ENCODE assay signal across 9 cellular contexts in the genomic region with DNA sequence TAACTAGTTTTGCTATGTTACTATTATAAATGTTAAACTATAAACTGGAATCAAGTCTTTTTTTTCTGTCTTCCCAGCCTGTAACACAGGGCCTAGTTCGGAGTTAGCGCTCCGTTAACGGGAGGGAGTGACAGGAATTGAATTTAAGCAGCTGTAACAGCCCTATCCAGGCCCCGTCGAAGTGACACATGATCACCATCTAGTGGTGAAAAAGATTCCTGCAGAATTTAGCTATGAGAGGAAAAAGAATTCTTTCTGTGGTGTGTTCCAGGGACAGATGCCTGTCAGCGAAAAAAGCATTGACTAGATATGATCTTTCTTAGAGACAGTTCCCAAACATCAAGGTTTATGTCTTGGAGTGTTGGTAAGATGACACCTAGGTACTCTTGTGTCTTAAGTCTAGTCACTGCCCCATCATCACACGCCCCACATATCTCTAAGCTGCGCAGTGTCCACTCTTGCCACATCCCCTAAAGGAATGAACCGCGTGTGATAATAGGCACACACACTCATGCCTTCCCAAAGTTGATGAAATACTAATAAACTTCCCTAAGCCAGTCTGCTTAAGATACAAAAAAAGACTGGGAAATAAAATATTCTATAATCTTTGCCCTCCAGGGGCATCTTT. TPM values are rescaled to one million over a fixed set of nuclear protein-coding genes. Genes with fewer than 3 reads are reported as not detected.
A peak's percentile ranks its signal among the peaks of the same experiment; 100 is the strongest.
DNase-seq lines count a peak whose midpoint lies in the region; ATAC-seq and TF ChIP-seq lines count a peak whose summit lies in the region.
"Had no signal": no experiment of that assay in that cellular context is flagged by ENCODE, and none has a peak within 500 bp of the region (broad histone marks: within the 10 kb centered on the region; RNA-seq: fewer than 3 reads in every experiment).

No MANE protein-coding gene starts in this region.

- 0 out of 2 replicates have a peak, but pooled peaks cover 8% of the 10 kb centered on the region for H4K20me1 ChIP-seq in BLaER1

- TF ChIP-seq POLR2A in Peyer's patch (IDR thresholded peaks at IDR 0.05) = no peak

- H3K27me3 ChIP-seq in BLaER1 = peaks cover 41% of the 10 kb centered on the region
- H3K27me3 ChIP-seq in Peyer's patch = no peaks in the 10 kb centered on the region
- H3K27me3 ChIP-seq in heart right ventricle = peaks cover 0 to 10% (median 0%) of the 10 kb centered on the region in 7 donors
- H3K27me3 ChIP-seq: SJSA1 had no signal

- H3K27me3 Mint-ChIP-seq in activated naive CD8-positive, alpha-beta T cell treated with anti-CD3 and anti-CD28 coated beads, Interleukin-2, amount 50 U/mL, for 24 hours = no peaks in the 10 kb centered on the region

- peak overlapping the region; percentile 84 for H3K4me2 ChIP-seq in BLaER1

- H3K4me1 Mint-ChIP-seq in activated naive CD8-positive, alpha-beta T cell treated with anti-CD3 and anti-CD28 coated beads, Interleukin-2, amount 50 U/mL, for 24 hours = peaks cover 31% of the 10 kb centered on the region

- H3K27ac Mint-ChIP-seq in activated naive CD8-positive, alpha-beta T cell treated with anti-CD3 and anti-CD28 coated beads, Interleukin-2, amount 50 U/mL, for 24 hours = no peak overlapping the region

- in situ Hi-C loops in KBM-7 (cut with MboI; ENCODE audit: low pct_unique_long_range_greater_than_20kb, low sequenced_read_pairs) = no loop called here

- ATAC-seq in GM18502 (IDR thresholded peaks at IDR 0.05; ENCODE audit: poor library complexity, unreplicated experiment) (peak; percentile 53), heart right ventricle (peak; percentile 48 to 83 (median 70)), GM19467 (IDR thresholded peaks at IDR 0.05; ENCODE audit: unreplicated experiment) (no peak)
- peak; percentile 72 for ATAC-seq in activated naive CD8-positive, alpha-beta T cell treated with anti-CD3 and anti-CD28 coated beads, Interleukin-2, amount 50 U/mL, for 24 hours

- no peak overlapping the region for H3K27ac ChIP-seq in BLaER1
- H3K27ac ChIP-seq in Peyer's patch = peak overlapping the region in 1 of 4 donors; percentile 3
- H3K27ac ChIP-seq in heart right ventricle = peak overlapping the region in 8 of 10 donors; percentile 59 to 95 (median 91)
- H3K27ac ChIP-seq: SJSA1 had no signal

- WGBS in heart right ventricle, 2 donors = 16 to 18% methylated on average over 11 of the region's 11 CpGs

- H3K36me3 ChIP-seq in BLaER1 (no peaks in the 10 kb centered on the region), Peyer's patch (no peaks in the 10 kb centered on the region), heart right ventricle (no peaks in the 10 kb centered on the region)
- H3K36me3 ChIP-seq: SJSA1 had no signal

- peak; percentile 62 to 68 (median 66) for TF ChIP-seq CTCF in Peyer's patch (IDR thresholded peaks at IDR 0.05)
- TF ChIP-seq CTCF in heart right ventricle (IDR thresholded peaks at IDR 0.05) = peak; percentile 63 to 82 (median 76)
- peak; percentile 72 for TF ChIP-seq CTCF in retinal pigment epithelial cell (conservative IDR thresholded peaks at IDR 0.05; ENCODE audit: low read depth, low read length)

- peaks cover 4% of the 10 kb centered on the region for H3K36me3 Mint-ChIP-seq in activated naive CD8-positive, alpha-beta T cell treated with anti-CD3 and anti-CD28 coated beads, Interleukin-2, amount 50 U/mL, for 24 hours (ENCODE audit: low read depth)

- H3K4me1 ChIP-seq in BLaER1 (peaks cover 33% of the 10 kb centered on the region), Peyer's patch (no peaks in the 10 kb centered on the region), heart right ventricle (peaks cover 0 to 30% (median 14%) of the 10 kb centered on the region in 9 donors)

- no peaks in the 10 kb centered on the region for H3K9me3 Mint-ChIP-seq in activated naive CD8-positive, alpha-beta T cell treated with anti-CD3 and anti-CD28 coated beads, Interleukin-2, amount 50 U/mL, for 24 hours

- no peak overlapping the region for H3K9ac ChIP-seq in BLaER1

- H3K4me3 ChIP-seq in BLaER1 = no peak overlapping the region
- H3K4me3 ChIP-seq in Peyer's patch = peak overlapping the region in 1 of 4 donors; percentile 60
- H3K4me3 ChIP-seq in heart right ventricle = peak overlapping the region in 8 of 10 donors; percentile 38 to 74 (median 68)
- no peak overlapping the region for H3K4me3 ChIP-seq in retinal pigment epithelial cell (ENCODE audit: low read length)
- H3K4me3 ChIP-seq: SJSA1 had no signal

- H3K4me3 Mint-ChIP-seq in activated naive CD8-positive, alpha-beta T cell treated with anti-CD3 and anti-CD28 coated beads, Interleukin-2, amount 50 U/mL, for 24 hours = peak overlapping the region; percentile 29

- peak; percentile 95 for DNase-seq in KBM-7
- DNase-seq in Peyer's patch = peak in 1 of 3 donors; percentile 58
- DNase-seq in activated naive CD8-positive, alpha-beta T cell treated with anti-CD3 and anti-CD28 coated beads, Interleukin-2, amount 50 U/mL, for 24 hours = no peak
- DNase-seq in heart right ventricle = peak in 1 of 2 donors; percentile 55
- DNase-seq in retinal pigment epithelial cell (ENCODE audit: low read depth) = no peak

- peaks cover 11% of the 10 kb centered on the region; the same call in 1 of the 2 replicates for H3K9me3 ChIP-seq in BLaER1
- H3K9me3 ChIP-seq in Peyer's patch = no peaks in the 10 kb centered on the region
- peaks cover 0 to 10% (median 5%) of the 10 kb centered on the region in 11 donors for H3K9me3 ChIP-seq in heart right ventricle
- H3K9me3 ChIP-seq: SJSA1 had no signal

- intact Hi-C loops in heart right ventricle (cut with DNase I) = loop anchor here in 4 of 10 donors (2.0 to 10.0 kb wide), 3 partner anchors 34 to 54 kb away; no protein-coding TSS in a partner anchor

RNA-seq across cellular contexts. Expression of a gene that starts 2.1 kb away (rescaled TPM):
- total RNA-seq in Peyer's patch = 1 to 10 TPM; 3.5 to 7.4 (median 5.0) TPM
- total RNA-seq in heart right ventricle = 10 to 100 TPM; 13.6 to 32.1 (median 22.0) TPM
- 10 to 100 TPM in 1 of 2 donors, 1 to 10 TPM in 1; 5.9 to 25.2 TPM for polyA plus RNA-seq in heart right ventricle

RNA-seq across cellular contexts. Expression of a gene that starts 13.8 kb away (rescaled TPM):
- 100 to 1,000 TPM in 1 of 4 donors, 10 to 100 TPM in 3; 22.8 to 128 (median 39.0) TPM for total RNA-seq in Peyer's patch
- 10 to 100 TPM; 18.8 to 31.9 (median 26.6) TPM for total RNA-seq in heart right ventricle
- polyA plus RNA-seq in heart right ventricle = 10 to 100 TPM; 25.0 to 25.5 TPM

RNA-seq across cellular contexts. Expression of a gene that starts 56.5 kb away (rescaled TPM):
- total RNA-seq in Peyer's patch (10 to 100 TPM; 33.0 to 88.8 (median 65.4) TPM), heart right ventricle (10 to 100 TPM; 31.8 to 50.6 (median 40.3) TPM)
- polyA plus RNA-seq in heart right ventricle = 10 to 100 TPM; 18.4 to 20.8 TPM

Comparison
In these comparisons a context has a peak if more than half of its experiments do, and no peak if none do; other contexts are left out.
1. H3K4me3 ChIP-seq: peak in heart right ventricle (8 of 10); none in BLaER1 (single experiment) and retinal pigment epithelial cell (single experiment).
2. Peak in every context shown above with its lines, with median percentiles within 50 percentile points of each other: CTCF ChIP-seq.